In genomic region chr20:17210387-17210786, GRCh38 we compare ENCODE assay signal across 25 cellular contexts. TPM values are rescaled to one million over a fixed set of nuclear protein-coding genes. Genes with fewer than 3 reads are reported as not detected.
"Had no signal": no experiment of that assay in that cellular context is flagged by ENCODE, and none has a peak within 500 bp of the region (broad histone marks: within the 10 kb centered on the region; RNA-seq: fewer than 3 reads in every experiment).

No MANE protein-coding gene starts in this region.

- H3K36me3 ChIP-seq: stomach, suprapubic skin, thoracic aorta, thyroid gland, tibial nerve, transverse colon, upper lobe of left lung, upper lobe of right lung, uterus, vagina had no signal

- ATAC-seq: stimulated activated effector memory CD8-positive, alpha-beta T cell treated with anti-CD3 and anti-CD28 coated beads, Interleukin-12 subunit alpha, Interleukin-12 subunit beta, amount 100 ng/mL, for 72 hours; stimulated activated memory B cell treated with anti-CD40 and anti-IgM and Interleukin-4, amounts not matched to agents 10 μg/mL and 1 μg/mL and 100 μg/mL, for 72 hours; stimulated activated naive B cell treated with anti-CD40 and anti-IgM and Interleukin-4, amounts not matched to agents 10 μg/mL and 1 μg/mL and 100 μg/mL, for 72 hours; stimulated activated naive CD8-positive, alpha-beta T cell treated with anti-CD3 and anti-CD28 coated beads, Interleukin-15, amount 100 ng/mL, for 72 hours; stimulated activated naive CD8-positive, alpha-beta T cell treated with anti-CD3 and anti-CD28 coated beads, Interleukin-15, Interleukin-2, amounts not matched to agents 100 U/mL and 50 U/mL, for 24 hours; upper lobe of right lung had no signal

- H3K4me3 ChIP-seq: stomach, suprapubic skin, testis, thoracic aorta, thyroid gland, tibial nerve, transverse colon, upper lobe of left lung, upper lobe of right lung, uterus, vagina had no signal

- H3K4me1 ChIP-seq: stomach, suprapubic skin, testis, thyroid gland, tibial nerve, transverse colon, upper lobe of left lung, upper lobe of right lung, uterus, vagina had no signal

- H3K27ac ChIP-seq: stomach, suprapubic skin, testis, thoracic aorta, thyroid gland, tibial nerve, transverse colon, upper lobe of left lung, upper lobe of right lung, uterus, vagina had no signal

- H3K9me3 ChIP-seq: suprapubic skin, testis, thoracic aorta, thyroid gland, tibial nerve, transverse colon, upper lobe of left lung, upper lobe of right lung, uterus, vagina had no signal

- DNase-seq: stimulated activated CD4-positive, alpha-beta T cell treated with anti-CD3 and anti-CD28 coated beads, Interleukin-2, amount 100 ng/mL, for 48 hours; stimulated activated CD4-positive, alpha-beta T cell treated with anti-CD3 and anti-CD28 coated beads, Interleukin-4, amount 100 ng/mL, for 1 hour; stimulated activated CD4-positive, alpha-beta T cell treated with anti-CD3 and anti-CD28 coated beads, Interleukin-4, amount 100 ng/mL, for 24 hours; stimulated activated CD4-positive, alpha-beta T cell treated with anti-CD3 and anti-CD28 coated beads, Interleukin-4, amount 100 ng/mL, for 4 hours; stimulated activated CD8-positive, alpha-beta memory T cell treated with anti-CD3 and anti-CD28 coated beads, Interleukin-4, amount 100 ng/mL, for 48 hours; stimulated activated naive B cell treated with anti-CD40 and anti-IgM and Interleukin-4, amounts not matched to agents 10 μg/mL and 1 μg/mL and 100 μg/mL, for 72 hours; stimulated activated naive CD4-positive, alpha-beta T cell; stimulated activated naive CD4-positive, alpha-beta T cell treated with Interleukin-2 at 50 U/mL for 16 hours; stimulated activated naive CD8-positive, alpha-beta T cell treated with anti-CD3 and anti-CD28 coated beads, Interleukin-15, amount 100 ng/mL, for 72 hours; stimulated activated naive CD8-positive, alpha-beta T cell treated with anti-CD3 and anti-CD28 coated beads, Interleukin-15, Interleukin-2, amounts not matched to agents 100 U/mL and 50 U/mL, for 24 hours; stomach; substantia nigra; testis; thyroid gland; transverse colon; upper lobe of left lung; upper lobe of right lung; uterus had no signal

- H3K27me3 ChIP-seq: stomach, suprapubic skin, testis, thyroid gland, tibial nerve, transverse colon, upper lobe of left lung, upper lobe of right lung, uterus, vagina had no signal

RNA-seq across cellular contexts. Expression of gene PCSK2, which starts 16.5 kb away (rescaled TPM):
- total RNA-seq: ureter had no signal
